ENCODE assay signal across 1 cellular context in the genomic region with DNA sequence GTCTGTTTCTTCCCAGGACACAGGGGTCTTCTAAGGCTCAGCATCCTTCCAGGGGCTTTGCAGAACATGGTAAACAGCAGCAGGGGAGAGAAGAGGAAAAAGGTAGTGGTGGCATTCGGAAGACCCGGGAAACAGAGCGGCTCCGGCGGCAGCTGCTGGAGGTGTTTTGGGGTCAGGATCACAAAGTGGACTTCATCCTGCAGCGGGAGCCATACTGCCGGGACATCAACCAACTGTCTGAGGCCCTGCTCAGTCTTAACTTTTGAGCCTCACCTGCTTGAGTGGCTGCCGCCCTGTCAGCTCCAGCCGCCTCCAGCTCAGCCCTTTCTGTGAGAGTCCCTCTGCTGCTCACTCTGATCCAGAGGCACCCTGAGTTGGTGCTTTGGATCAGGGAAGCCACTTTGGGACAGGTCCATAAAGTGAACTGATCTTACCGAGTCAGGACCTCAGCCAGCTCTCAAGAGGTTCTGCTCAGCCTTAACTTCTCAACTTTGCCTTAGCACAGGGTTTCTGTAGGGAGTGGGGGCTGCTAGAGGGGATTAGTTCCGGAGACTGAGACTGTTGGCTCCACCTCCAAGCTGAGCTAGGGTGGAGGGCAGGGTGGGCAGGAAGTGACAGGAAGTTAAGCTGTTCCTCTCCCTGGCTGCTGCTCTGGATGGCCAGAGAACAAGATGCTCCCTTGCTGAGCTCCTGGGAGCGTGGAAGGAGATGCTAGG.
TF ChIP-seq lines count a peak whose summit lies in the region.

No MANE protein-coding gene starts in this region.

TF ChIP-seq in HepG2, 621 proteins besides CTCF, POLR2A, EP300 and RAD21 (continued from another document and continues in another):
- TF ChIP-seq, protein P1, sequence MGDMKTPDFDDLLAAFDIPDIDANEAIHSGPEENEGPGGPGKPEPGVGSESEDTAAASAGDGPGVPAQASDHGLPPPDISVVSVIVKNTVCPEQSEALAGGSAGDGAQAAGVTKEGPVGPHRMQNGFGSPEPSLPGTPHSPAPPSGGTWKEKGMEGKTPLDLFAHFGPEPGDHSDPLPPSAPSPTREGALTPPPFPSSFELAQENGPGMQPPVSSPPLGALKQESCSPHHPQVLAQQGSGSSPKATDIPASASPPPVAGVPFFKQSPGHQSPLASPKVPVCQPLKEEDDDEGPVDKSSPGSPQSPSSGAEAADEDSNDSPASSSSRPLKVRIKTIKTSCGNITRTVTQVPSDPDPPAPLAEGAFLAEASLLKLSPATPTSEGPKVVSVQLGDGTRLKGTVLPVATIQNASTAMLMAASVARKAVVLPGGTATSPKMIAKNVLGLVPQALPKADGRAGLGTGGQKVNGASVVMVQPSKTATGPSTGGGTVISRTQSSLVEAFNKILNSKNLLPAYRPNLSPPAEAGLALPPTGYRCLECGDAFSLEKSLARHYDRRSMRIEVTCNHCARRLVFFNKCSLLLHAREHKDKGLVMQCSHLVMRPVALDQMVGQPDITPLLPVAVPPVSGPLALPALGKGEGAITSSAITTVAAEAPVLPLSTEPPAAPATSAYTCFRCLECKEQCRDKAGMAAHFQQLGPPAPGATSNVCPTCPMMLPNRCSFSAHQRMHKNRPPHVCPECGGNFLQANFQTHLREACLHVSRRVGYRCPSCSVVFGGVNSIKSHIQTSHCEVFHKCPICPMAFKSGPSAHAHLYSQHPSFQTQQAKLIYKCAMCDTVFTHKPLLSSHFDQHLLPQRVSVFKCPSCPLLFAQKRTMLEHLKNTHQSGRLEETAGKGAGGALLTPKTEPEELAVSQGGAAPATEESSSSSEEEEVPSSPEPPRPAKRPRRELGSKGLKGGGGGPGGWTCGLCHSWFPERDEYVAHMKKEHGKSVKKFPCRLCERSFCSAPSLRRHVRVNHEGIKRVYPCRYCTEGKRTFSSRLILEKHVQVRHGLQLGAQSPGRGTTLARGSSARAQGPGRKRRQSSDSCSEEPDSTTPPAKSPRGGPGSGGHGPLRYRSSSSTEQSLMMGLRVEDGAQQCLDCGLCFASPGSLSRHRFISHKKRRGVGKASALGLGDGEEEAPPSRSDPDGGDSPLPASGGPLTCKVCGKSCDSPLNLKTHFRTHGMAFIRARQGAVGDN (CRISPR knock-in tag; IDR thresholded peaks at IDR 0.05), result peak; percentile 54
- TF ChIP-seq DNMT1 (CRISPR knock-in tag; IDR thresholded peaks at IDR 0.05) (0 out of 2 replicates have a peak, but pooled peaks have one; percentile 68), HOXA5 (CRISPR knock-in tag; IDR thresholded peaks at IDR 0.05) (no peak), ZNF737 (CRISPR knock-in tag; IDR thresholded peaks at IDR 0.05; ENCODE audit: borderline replicate concordance) (0 out of 2 replicates have a peak, but pooled peaks have one; percentile 41), MEIS1 (CRISPR knock-in tag; IDR thresholded peaks at IDR 0.05; ENCODE audit: borderline replicate concordance) (no peak), ZBTB38 (CRISPR knock-in tag; IDR thresholded peaks at IDR 0.05) (no peak), ZNF788 (CRISPR knock-in tag; IDR thresholded peaks at IDR 0.05; ENCODE audit: borderline replicate concordance) (no peak), SP5 (CRISPR knock-in tag; IDR thresholded peaks at IDR 0.05; ENCODE audit: borderline replicate concordance, low read depth) (no peak), ZNF253 (CRISPR knock-in tag; IDR thresholded peaks at IDR 0.05; ENCODE audit: borderline replicate concordance) (0 out of 2 replicates have a peak, but pooled peaks have one; percentile 66), SIN3B (IDR thresholded peaks at IDR 0.05; ENCODE audit: low read length) (no peak), ZNF773 (CRISPR knock-in tag; IDR thresholded peaks at IDR 0.05; ENCODE audit: borderline replicate concordance) (0 out of 2 replicates have a peak, but pooled peaks have one; percentile 46), TRIM24 (CRISPR knock-in tag; IDR thresholded peaks at IDR 0.05) (no peak), ZNF496 (CRISPR knock-in tag; IDR thresholded peaks at IDR 0.05; ENCODE audit: insufficient replicate concordance) (no peak), KDM5B (CRISPR knock-in tag; IDR thresholded peaks at IDR 0.05; ENCODE audit: borderline replicate concordance) (peak; percentile 25), ZC3H4 (CRISPR knock-in tag; IDR thresholded peaks at IDR 0.05; ENCODE audit: borderline replicate concordance) (0 out of 2 replicates have a peak, but pooled peaks have one; percentile 57), PHF20 (CRISPR knock-in tag; IDR thresholded peaks at IDR 0.05) (peak; percentile 14; the same call in 1 of the 2 replicates), ZNF232 (CRISPR knock-in tag; IDR thresholded peaks at IDR 0.05; ENCODE audit: borderline replicate concordance) (peak; percentile 3; the same call in 1 of the 2 replicates), CENPT (CRISPR knock-in tag; IDR thresholded peaks at IDR 0.05; ENCODE audit: low read depth) (0 out of 2 replicates have a peak, but pooled peaks have one; percentile 6), ZNF768 (CRISPR knock-in tag; IDR thresholded peaks at IDR 0.05) (0 out of 2 replicates have a peak, but pooled peaks have one; percentile 40), PCBP1 (IDR thresholded peaks at IDR 0.05; ENCODE audit: borderline replicate concordance, low read depth, low read length) (no peak), KLF12 (CRISPR knock-in tag; IDR thresholded peaks at IDR 0.05; ENCODE audit: borderline replicate concordance) (no peak), MLLT10 (CRISPR knock-in tag; IDR thresholded peaks at IDR 0.05) (0 out of 2 replicates have a peak, but pooled peaks have one; percentile 13), ZZZ3 (CRISPR knock-in tag; IDR thresholded peaks at IDR 0.05; ENCODE audit: borderline replicate concordance) (no peak), HOXA3 (CRISPR knock-in tag; IDR thresholded peaks at IDR 0.05) (no peak)
- TF ChIP-seq, protein P2, sequence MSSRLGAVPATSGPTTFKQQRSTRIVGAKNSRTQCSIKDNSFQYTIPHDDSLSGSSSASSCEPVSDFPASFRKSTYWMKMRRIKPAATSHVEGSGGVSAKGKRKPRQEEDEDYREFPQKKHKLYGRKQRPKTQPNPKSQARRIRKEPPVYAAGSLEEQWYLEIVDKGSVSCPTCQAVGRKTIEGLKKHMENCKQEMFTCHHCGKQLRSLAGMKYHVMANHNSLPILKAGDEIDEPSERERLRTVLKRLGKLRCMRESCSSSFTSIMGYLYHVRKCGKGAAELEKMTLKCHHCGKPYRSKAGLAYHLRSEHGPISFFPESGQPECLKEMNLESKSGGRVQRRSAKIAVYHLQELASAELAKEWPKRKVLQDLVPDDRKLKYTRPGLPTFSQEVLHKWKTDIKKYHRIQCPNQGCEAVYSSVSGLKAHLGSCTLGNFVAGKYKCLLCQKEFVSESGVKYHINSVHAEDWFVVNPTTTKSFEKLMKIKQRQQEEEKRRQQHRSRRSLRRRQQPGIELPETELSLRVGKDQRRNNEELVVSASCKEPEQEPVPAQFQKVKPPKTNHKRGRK (CRISPR knock-in tag; IDR thresholded peaks at IDR 0.05), result no peak
- TF ChIP-seq, protein P3, sequence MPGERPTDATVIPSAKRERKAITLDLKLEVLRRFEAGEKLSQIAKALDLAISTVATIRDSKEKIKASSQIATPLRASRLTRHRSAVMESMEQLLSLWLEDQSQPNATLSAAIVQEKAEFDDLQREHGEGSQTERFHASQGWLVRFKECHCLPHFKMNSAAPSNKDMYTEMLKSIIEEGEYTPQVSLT (CRISPR knock-in tag; IDR thresholded peaks at IDR 0.05; ENCODE audit: borderline replicate concordance, low read depth), result no peak
- TF ChIP-seq, protein P4, sequence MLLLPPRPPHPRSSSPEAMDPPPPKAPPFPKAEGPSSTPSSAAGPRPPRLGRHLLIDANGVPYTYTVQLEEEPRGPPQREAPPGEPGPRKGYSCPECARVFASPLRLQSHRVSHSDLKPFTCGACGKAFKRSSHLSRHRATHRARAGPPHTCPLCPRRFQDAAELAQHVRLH (CRISPR knock-in tag; IDR thresholded peaks at IDR 0.05; ENCODE audit: borderline replicate concordance, low read depth), result no peak
- TF ChIP-seq, protein P5, sequence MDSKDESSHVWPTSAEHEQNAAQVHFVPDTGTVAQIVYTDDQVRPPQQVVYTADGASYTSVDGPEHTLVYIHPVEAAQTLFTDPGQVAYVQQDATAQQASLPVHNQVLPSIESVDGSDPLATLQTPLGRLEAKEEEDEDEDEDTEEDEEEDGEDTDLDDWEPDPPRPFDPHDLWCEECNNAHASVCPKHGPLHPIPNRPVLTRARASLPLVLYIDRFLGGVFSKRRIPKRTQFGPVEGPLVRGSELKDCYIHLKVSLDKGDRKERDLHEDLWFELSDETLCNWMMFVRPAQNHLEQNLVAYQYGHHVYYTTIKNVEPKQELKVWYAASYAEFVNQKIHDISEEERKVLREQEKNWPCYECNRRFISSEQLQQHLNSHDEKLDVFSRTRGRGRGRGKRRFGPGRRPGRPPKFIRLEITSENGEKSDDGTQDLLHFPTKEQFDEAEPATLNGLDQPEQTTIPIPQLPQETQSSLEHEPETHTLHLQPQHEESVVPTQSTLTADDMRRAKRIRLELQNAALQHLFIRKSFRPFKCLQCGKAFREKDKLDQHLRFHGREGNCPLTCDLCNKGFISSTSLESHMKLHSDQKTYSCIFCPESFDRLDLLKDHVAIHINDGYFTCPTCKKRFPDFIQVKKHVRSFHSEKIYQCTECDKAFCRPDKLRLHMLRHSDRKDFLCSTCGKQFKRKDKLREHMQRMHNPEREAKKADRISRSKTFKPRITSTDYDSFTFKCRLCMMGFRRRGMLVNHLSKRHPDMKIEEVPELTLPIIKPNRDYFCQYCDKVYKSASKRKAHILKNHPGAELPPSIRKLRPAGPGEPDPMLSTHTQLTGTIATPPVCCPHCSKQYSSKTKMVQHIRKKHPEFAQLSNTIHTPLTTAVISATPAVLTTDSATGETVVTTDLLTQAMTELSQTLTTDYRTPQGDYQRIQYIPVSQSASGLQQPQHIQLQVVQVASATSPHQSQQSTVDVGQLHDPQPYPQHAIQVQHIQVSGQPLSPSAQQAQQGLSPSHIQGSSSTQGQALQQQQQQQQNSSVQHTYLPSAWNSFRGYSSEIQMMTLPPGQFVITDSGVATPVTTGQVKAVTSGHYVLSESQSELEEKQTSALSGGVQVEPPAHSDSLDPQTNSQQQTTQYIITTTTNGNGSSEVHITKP (CRISPR knock-in tag; IDR thresholded peaks at IDR 0.05; ENCODE audit: low read depth), result peak; percentile 4; the same call in 1 of the 2 replicates
- TF ChIP-seq, protein P6, sequence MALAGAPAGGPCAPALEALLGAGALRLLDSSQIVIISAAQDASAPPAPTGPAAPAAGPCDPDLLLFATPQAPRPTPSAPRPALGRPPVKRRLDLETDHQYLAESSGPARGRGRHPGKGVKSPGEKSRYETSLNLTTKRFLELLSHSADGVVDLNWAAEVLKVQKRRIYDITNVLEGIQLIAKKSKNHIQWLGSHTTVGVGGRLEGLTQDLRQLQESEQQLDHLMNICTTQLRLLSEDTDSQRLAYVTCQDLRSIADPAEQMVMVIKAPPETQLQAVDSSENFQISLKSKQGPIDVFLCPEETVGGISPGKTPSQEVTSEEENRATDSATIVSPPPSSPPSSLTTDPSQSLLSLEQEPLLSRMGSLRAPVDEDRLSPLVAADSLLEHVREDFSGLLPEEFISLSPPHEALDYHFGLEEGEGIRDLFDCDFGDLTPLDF (CRISPR knock-in tag; IDR thresholded peaks at IDR 0.05), result no peak
- TF ChIP-seq, protein P7, sequence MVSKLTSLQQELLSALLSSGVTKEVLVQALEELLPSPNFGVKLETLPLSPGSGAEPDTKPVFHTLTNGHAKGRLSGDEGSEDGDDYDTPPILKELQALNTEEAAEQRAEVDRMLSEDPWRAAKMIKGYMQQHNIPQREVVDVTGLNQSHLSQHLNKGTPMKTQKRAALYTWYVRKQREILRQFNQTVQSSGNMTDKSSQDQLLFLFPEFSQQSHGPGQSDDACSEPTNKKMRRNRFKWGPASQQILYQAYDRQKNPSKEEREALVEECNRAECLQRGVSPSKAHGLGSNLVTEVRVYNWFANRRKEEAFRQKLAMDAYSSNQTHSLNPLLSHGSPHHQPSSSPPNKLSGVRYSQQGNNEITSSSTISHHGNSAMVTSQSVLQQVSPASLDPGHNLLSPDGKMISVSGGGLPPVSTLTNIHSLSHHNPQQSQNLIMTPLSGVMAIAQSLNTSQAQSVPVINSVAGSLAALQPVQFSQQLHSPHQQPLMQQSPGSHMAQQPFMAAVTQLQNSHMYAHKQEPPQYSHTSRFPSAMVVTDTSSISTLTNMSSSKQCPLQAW (CRISPR knock-in tag; IDR thresholded peaks at IDR 0.05), result peak; percentile 71
- TF ChIP-seq, protein P8, sequence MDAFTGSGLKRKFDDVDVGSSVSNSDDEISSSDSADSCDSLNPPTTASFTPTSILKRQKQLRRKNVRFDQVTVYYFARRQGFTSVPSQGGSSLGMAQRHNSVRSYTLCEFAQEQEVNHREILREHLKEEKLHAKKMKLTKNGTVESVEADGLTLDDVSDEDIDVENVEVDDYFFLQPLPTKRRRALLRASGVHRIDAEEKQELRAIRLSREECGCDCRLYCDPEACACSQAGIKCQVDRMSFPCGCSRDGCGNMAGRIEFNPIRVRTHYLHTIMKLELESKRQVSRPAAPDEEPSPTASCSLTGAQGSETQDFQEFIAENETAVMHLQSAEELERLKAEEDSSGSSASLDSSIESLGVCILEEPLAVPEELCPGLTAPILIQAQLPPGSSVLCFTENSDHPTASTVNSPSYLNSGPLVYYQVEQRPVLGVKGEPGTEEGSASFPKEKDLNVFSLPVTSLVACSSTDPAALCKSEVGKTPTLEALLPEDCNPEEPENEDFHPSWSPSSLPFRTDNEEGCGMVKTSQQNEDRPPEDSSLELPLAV (CRISPR knock-in tag; conservative IDR thresholded peaks at IDR 0.05; ENCODE audit: low read depth), result no peak
- TF ChIP-seq, protein P9, sequence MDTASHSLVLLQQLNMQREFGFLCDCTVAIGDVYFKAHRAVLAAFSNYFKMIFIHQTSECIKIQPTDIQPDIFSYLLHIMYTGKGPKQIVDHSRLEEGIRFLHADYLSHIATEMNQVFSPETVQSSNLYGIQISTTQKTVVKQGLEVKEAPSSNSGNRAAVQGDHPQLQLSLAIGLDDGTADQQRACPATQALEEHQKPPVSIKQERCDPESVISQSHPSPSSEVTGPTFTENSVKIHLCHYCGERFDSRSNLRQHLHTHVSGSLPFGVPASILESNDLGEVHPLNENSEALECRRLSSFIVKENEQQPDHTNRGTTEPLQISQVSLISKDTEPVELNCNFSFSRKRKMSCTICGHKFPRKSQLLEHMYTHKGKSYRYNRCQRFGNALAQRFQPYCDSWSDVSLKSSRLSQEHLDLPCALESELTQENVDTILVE (CRISPR knock-in tag; IDR thresholded peaks at IDR 0.05), result 0 out of 2 replicates have a peak, but pooled peaks have one; percentile 5
- TF ChIP-seq, protein P10, sequence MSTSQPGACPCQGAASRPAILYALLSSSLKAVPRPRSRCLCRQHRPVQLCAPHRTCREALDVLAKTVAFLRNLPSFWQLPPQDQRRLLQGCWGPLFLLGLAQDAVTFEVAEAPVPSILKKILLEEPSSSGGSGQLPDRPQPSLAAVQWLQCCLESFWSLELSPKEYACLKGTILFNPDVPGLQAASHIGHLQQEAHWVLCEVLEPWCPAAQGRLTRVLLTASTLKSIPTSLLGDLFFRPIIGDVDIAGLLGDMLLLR (CRISPR knock-in tag; IDR thresholded peaks at IDR 0.05), result peak; percentile 55; the same call in 1 of the 2 replicates
- TF ChIP-seq, protein P11, sequence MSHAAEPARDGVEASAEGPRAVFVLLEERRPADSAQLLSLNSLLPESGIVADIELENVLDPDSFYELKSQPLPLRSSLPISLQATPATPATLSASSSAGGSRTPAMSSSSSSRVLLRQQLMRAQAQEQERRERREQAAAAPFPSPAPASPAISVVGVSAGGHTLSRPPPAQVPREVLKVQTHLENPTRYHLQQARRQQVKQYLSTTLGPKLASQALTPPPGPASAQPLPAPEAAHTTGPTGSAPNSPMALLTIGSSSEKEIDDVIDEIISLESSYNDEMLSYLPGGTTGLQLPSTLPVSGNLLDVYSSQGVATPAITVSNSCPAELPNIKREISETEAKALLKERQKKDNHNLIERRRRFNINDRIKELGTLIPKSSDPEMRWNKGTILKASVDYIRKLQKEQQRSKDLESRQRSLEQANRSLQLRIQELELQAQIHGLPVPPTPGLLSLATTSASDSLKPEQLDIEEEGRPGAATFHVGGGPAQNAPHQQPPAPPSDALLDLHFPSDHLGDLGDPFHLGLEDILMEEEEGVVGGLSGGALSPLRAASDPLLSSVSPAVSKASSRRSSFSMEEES (CRISPR knock-in tag; IDR thresholded peaks at IDR 0.05), result no peak
